In the genomic region with DNA sequence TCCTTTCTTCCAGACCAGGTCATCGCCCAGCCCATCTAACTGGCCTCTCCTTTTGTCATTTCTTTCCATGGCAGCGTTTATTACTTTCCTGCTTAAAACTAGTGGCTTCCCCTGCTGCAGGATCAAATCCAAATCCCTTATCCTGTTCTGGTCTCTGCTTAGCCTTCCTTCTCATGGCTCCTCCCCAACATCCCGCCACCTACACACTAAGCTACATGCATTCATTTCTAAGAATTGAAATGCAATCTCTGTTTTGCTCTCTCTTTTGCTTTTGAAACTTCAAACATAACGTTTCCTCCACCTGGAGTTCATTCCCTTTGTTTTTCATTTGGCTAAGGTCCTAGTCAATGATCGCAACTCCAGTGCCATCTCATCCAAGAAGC, we compare ENCODE assay signal across 1 cellular context.
TF ChIP-seq lines count a peak whose summit lies in the region.

No MANE protein-coding gene starts in this region.

TF ChIP-seq in H1, 55 proteins besides CTCF, POLR2A, EP300 and RAD21 (continued from another document):
- TF ChIP-seq PHF8 (conservative IDR thresholded peaks at IDR 0.05; ENCODE audit: low read depth, low read length): no peak
- TF ChIP-seq HDAC6 (IDR thresholded peaks at IDR 0.05; ENCODE audit: low read depth, low read length): no peak
- TF ChIP-seq BACH1 (IDR thresholded peaks at IDR 0.05; ENCODE audit: low read length): no peak
- TF ChIP-seq SP4 (IDR thresholded peaks at IDR 0.05; ENCODE audit: low read length): no peak
- no peak for TF ChIP-seq POU5F1 (IDR thresholded peaks at IDR 0.05; ENCODE audit: low read depth, low read length)
- TF ChIP-seq SP2 (IDR thresholded peaks at IDR 0.05; ENCODE audit: low read length): no peak
- no peak for TF ChIP-seq CREB1 (IDR thresholded peaks at IDR 0.05)
TF ChIP-seq in H1: peak in this region for 0.
